17 cellular contexts compared by ENCODE assay signal in genomic region chr9:81871695-81872094, GRCh38. TPM values are rescaled to one million over a fixed set of nuclear protein-coding genes. Genes with fewer than 3 reads are reported as not detected.
DNase-seq lines count a peak whose midpoint lies in the region; ATAC-seq and TF ChIP-seq lines count a peak whose summit lies in the region.
"Had no signal": no experiment of that assay in that cellular context is flagged by ENCODE, and none has a peak within 500 bp of the region (broad histone marks: within the 10 kb centered on the region; RNA-seq: fewer than 3 reads in every experiment).

No MANE protein-coding gene starts in this region.

- no peak overlapping the region for H3K4me2 ChIP-seq in GM23338
- H3K4me2 ChIP-seq in smooth muscle cell: peak overlapping the region; percentile 45
- H3K4me2 ChIP-seq: neural progenitor cell had no signal

- H3K27ac Mint-ChIP-seq in GM23338: peak overlapping the region; percentile 53
- H3K27ac Mint-ChIP-seq in activated T-helper 2 cell treated with anti-CD3 and anti-CD28 coated beads, Interferon-gamma antibody, Interleukin-2, Interleukin-4, amounts not matched to agents 10 μg/mL and 5 μg/mL and 100 μg/mL, durations not matched to agents 14 hours and 24 hours and 36 hours: no peak overlapping the region
- H3K27ac Mint-ChIP-seq in activated T-cell treated with anti-CD3 and anti-CD28 coated beads, Interleukin-2, amount 50 U/mL, for 24 hours: no peak overlapping the region
- H3K27ac Mint-ChIP-seq: activated naive CD8-positive, alpha-beta T cell; neural progenitor cell had no signal

- H3K9me2 ChIP-seq in GM23338 (ENCODE audit: insufficient read depth): peaks cover 6% of the 10 kb centered on the region; the same call in 1 of the 2 replicates

- DNase-seq in GM23338 (ENCODE audit: low spot score) (no peak), RWPE2 (ENCODE audit: low spot score) (no peak), fibroblast of mammary gland (ENCODE audit: low read depth) (peak; percentile 78), smooth muscle cell (lab: John Stamatoyannopoulos, UW; ENCODE audit: unreplicated experiment) (no peak)
- DNase-seq in NK-92 treated with Interleukin-12 subunit alpha and Interleukin-12 subunit beta, amount 100 ng/mL, for 24 hours (lab: John Stamatoyannopoulos, UW): no peak
- DNase-seq in activated T-helper 2 cell treated with anti-CD3 and anti-CD28 coated beads, Interferon-gamma antibody, Interleukin-2, Interleukin-4, amounts not matched to agents 10 μg/mL and 5 μg/mL and 100 μg/mL, durations not matched to agents 14 hours and 24 hours and 36 hours (ENCODE audit: low spot score): no peak
- no peak for DNase-seq in activated T-cell treated with anti-CD3 and anti-CD28 coated beads, Interleukin-2, amount 50 U/mL, for 24 hours
- DNase-seq: left cardiac atrium, NCI-H1105, NCI-H524, SHP77 treated with DMSO at 0.1 percent for 48 hours, WERI-Rb-1 had no signal

- H3K9me3 ChIP-seq in RWPE2 (ENCODE audit: severe bottlenecking) (no peaks in the 10 kb centered on the region), smooth muscle cell (replicated peaks; ENCODE audit: low read depth) (no peaks in the 10 kb centered on the region)

- H3K79me2 ChIP-seq in GM23338 (replicated peaks; ENCODE audit: insufficient read depth): no peaks in the 10 kb centered on the region
- no peaks in the 10 kb centered on the region for H3K79me2 ChIP-seq in smooth muscle cell (ENCODE audit: low read depth)

- H4K20me1 ChIP-seq in GM23338 (replicated peaks; ENCODE audit: insufficient read depth) (no peaks in the 10 kb centered on the region), smooth muscle cell (ENCODE audit: low read depth) (no peaks in the 10 kb centered on the region)

- no peak overlapping the region for H3K27ac ChIP-seq in GM23338 (ENCODE audit: low read depth)
- no peak overlapping the region for H3K27ac ChIP-seq in RWPE2 (ENCODE audit: poor library complexity, severe bottlenecking)
- H3K27ac ChIP-seq in smooth muscle cell (ENCODE audit: low read depth): peak overlapping the region; percentile 49
- H3K27ac ChIP-seq: neural progenitor cell, WERI-Rb-1 had no signal

- H3K9ac ChIP-seq in smooth muscle cell (ENCODE audit: low read depth): no peak overlapping the region
- H3K9ac ChIP-seq: neural progenitor cell had no signal

- intact Hi-C loops in activated T-helper 2 cell treated with anti-CD3 and anti-CD28 coated beads, Interferon-gamma antibody, Interleukin-2, Interleukin-4, amounts not matched to agents 10 μg/mL and 5 μg/mL and 100 μg/mL, durations not matched to agents 14 hours and 24 hours and 36 hours (cut with micrococcal nuclease): no loop called here

- H2AFZ ChIP-seq in GM23338 (peak overlapping the region; percentile 90), smooth muscle cell (ENCODE audit: low read depth) (peak overlapping the region; percentile 61)
- H2AFZ ChIP-seq: neural progenitor cell had no signal

- 0% methylated on average over 1 of the region's 1 CpG for WGBS in smooth muscle cell (ENCODE audit: low lambda C conversion rate)

- no peaks in the 10 kb centered on the region for H3K27me3 Mint-ChIP-seq in GM23338 (ENCODE audit: insufficient read depth, low read depth, poor library complexity)
- H3K27me3 Mint-ChIP-seq in activated T-helper 2 cell treated with anti-CD3 and anti-CD28 coated beads, Interferon-gamma antibody, Interleukin-2, Interleukin-4, amounts not matched to agents 10 μg/mL and 5 μg/mL and 100 μg/mL, durations not matched to agents 14 hours and 24 hours and 36 hours (ENCODE audit: low read depth): no peaks in the 10 kb centered on the region
- no peaks in the 10 kb centered on the region for H3K27me3 Mint-ChIP-seq in activated T-cell treated with anti-CD3 and anti-CD28 coated beads, Interleukin-2, amount 50 U/mL, for 24 hours
- H3K27me3 Mint-ChIP-seq: activated naive CD8-positive, alpha-beta T cell had no signal

- H3F3A ChIP-seq in GM23338 (replicated peaks; ENCODE audit: low read depth) (no peaks in the 10 kb centered on the region), smooth muscle cell (ENCODE audit: low read depth) (no peaks in the 10 kb centered on the region)

- H3K4me1 ChIP-seq in GM23338 (ENCODE audit: insufficient read depth) (no peaks in the 10 kb centered on the region), RWPE2 (ENCODE audit: insufficient read depth, poor library complexity, severe bottlenecking) (peaks cover 4% of the 10 kb centered on the region), smooth muscle cell (ENCODE audit: low read depth) (no peaks in the 10 kb centered on the region)
- H3K4me1 ChIP-seq: neural progenitor cell had no signal

- TF ChIP-seq CTCF in GM23338 (conservative IDR thresholded peaks at IDR 0.05; ENCODE audit: low read depth in 2 of 2) (no peak), RWPE2 (IDR thresholded peaks at IDR 0.05; ENCODE audit: poor library complexity, severe bottlenecking) (no peak), fibroblast of mammary gland (conservative IDR thresholded peaks at IDR 0.05; ENCODE audit: control insufficient read depth, insufficient read depth, low read depth, low read length) (no peak), smooth muscle cell (IDR thresholded peaks at IDR 0.05; ENCODE audit: borderline replicate concordance, insufficient read depth, poor library complexity, severe bottlenecking) (no peak)

- no peaks in the 10 kb centered on the region; the same call in 2 of the 3 replicates for H3K9me3 Mint-ChIP-seq in GM23338
- H3K9me3 Mint-ChIP-seq in activated T-helper 2 cell treated with anti-CD3 and anti-CD28 coated beads, Interferon-gamma antibody, Interleukin-2, Interleukin-4, amounts not matched to agents 10 μg/mL and 5 μg/mL and 100 μg/mL, durations not matched to agents 14 hours and 24 hours and 36 hours: peaks cover 6% of the 10 kb centered on the region
- H3K9me3 Mint-ChIP-seq in activated T-cell treated with anti-CD3 and anti-CD28 coated beads, Interleukin-2, amount 50 U/mL, for 24 hours: peaks cover 2% of the 10 kb centered on the region

- H3K4me3 ChIP-seq in GM23338: no peak overlapping the region
- no peak overlapping the region for H3K4me3 ChIP-seq in RWPE2 (ENCODE audit: severe bottlenecking)
- H3K4me3 ChIP-seq in fibroblast of mammary gland (ENCODE audit: control insufficient read depth, low read depth, low read length): no peak overlapping the region
- no peak overlapping the region for H3K4me3 ChIP-seq in smooth muscle cell
- H3K4me3 ChIP-seq: neural progenitor cell, skin epidermis had no signal

- H3K27me3 ChIP-seq in GM23338 (ENCODE audit: insufficient read depth) (no peaks in the 10 kb centered on the region), RWPE2 (ENCODE audit: insufficient read depth, poor library complexity, severe bottlenecking) (no peaks in the 10 kb centered on the region), smooth muscle cell (ENCODE audit: low read depth) (no peaks in the 10 kb centered on the region)
- H3K27me3 ChIP-seq: neural progenitor cell had no signal

- no peak overlapping the region for H3K4me3 Mint-ChIP-seq in GM23338
- no peak overlapping the region for H3K4me3 Mint-ChIP-seq in activated T-helper 2 cell treated with anti-CD3 and anti-CD28 coated beads, Interferon-gamma antibody, Interleukin-2, Interleukin-4, amounts not matched to agents 10 μg/mL and 5 μg/mL and 100 μg/mL, durations not matched to agents 14 hours and 24 hours and 36 hours (ENCODE audit: low read depth)
- H3K4me3 Mint-ChIP-seq in activated T-cell treated with anti-CD3 and anti-CD28 coated beads, Interleukin-2, amount 50 U/mL, for 24 hours: no peak overlapping the region
- H3K4me3 Mint-ChIP-seq: activated naive CD8-positive, alpha-beta T cell; neural progenitor cell had no signal

- H3K36me3 Mint-ChIP-seq in GM23338 (ENCODE audit: low read depth): no peaks in the 10 kb centered on the region; the same call in 2 of the 3 replicates
- H3K36me3 Mint-ChIP-seq in activated T-helper 2 cell treated with anti-CD3 and anti-CD28 coated beads, Interferon-gamma antibody, Interleukin-2, Interleukin-4, amounts not matched to agents 10 μg/mL and 5 μg/mL and 100 μg/mL, durations not matched to agents 14 hours and 24 hours and 36 hours (ENCODE audit: low read depth): no peaks in the 10 kb centered on the region
- no peaks in the 10 kb centered on the region for H3K36me3 Mint-ChIP-seq in activated T-cell treated with anti-CD3 and anti-CD28 coated beads, Interleukin-2, amount 50 U/mL, for 24 hours (ENCODE audit: low read depth)
- H3K36me3 Mint-ChIP-seq: activated naive CD8-positive, alpha-beta T cell; neural progenitor cell had no signal

- ATAC-seq in GM23338: no peak
- peak; percentile 58; the same call in 2 of the 3 replicates for ATAC-seq in RWPE2 (ENCODE audit: low read depth)
- ATAC-seq: left cardiac atrium had no signal

- no peaks in the 10 kb centered on the region for H3K36me3 ChIP-seq in GM23338 (ENCODE audit: insufficient read depth)
- no peaks in the 10 kb centered on the region for H3K36me3 ChIP-seq in RWPE2 (ENCODE audit: low read depth)
- H3K36me3 ChIP-seq in smooth muscle cell (ENCODE audit: low read depth): no peaks in the 10 kb centered on the region
- H3K36me3 ChIP-seq: neural progenitor cell, WERI-Rb-1 had no signal

- H3K4me1 Mint-ChIP-seq in GM23338: peaks cover 5% of the 10 kb centered on the region
- H3K4me1 Mint-ChIP-seq in activated T-helper 2 cell treated with anti-CD3 and anti-CD28 coated beads, Interferon-gamma antibody, Interleukin-2, Interleukin-4, amounts not matched to agents 10 μg/mL and 5 μg/mL and 100 μg/mL, durations not matched to agents 14 hours and 24 hours and 36 hours (ENCODE audit: low read depth): no peaks in the 10 kb centered on the region
- no peaks in the 10 kb centered on the region for H3K4me1 Mint-ChIP-seq in activated T-cell treated with anti-CD3 and anti-CD28 coated beads, Interleukin-2, amount 50 U/mL, for 24 hours (ENCODE audit: low read depth)

TF ChIP-seq in GM23338, 12 proteins besides CTCF, POLR2A, EP300 and RAD21:
- TF ChIP-seq CREB1 (CRISPR knock-in tag; IDR thresholded peaks at IDR 0.05; ENCODE audit: low read depth) (no peak), ZNF331 (CRISPR knock-in tag; IDR thresholded peaks at IDR 0.05; ENCODE audit: low read depth) (no peak)

RNA-seq across cellular contexts. Expression of gene SPATA31D4, which starts 56.5 kb away (rescaled TPM):
- not detected in 2 replicates for total RNA-seq in GM23338 (2014; rRNA removed; shearing (Covaris generic))
- not detected in 2 replicates for polyA plus RNA-seq in GM23338 (2016; fragmentation: Nextera tagmentation; extraction: Ambion mirVana)
- total RNA-seq in smooth muscle cell: not detected in 2 replicates
- not detected in 2 replicates for polyA plus RNA-seq in smooth muscle cell
- total RNA-seq in activated T-helper 2 cell treated with anti-CD3 and anti-CD28 coated beads, Interferon-gamma antibody, Interleukin-2, Interleukin-4, amounts not matched to agents 10 μg/mL and 5 μg/mL and 100 μg/mL, durations not matched to agents 14 hours and 24 hours and 36 hours: not detected in 2 replicates
- total RNA-seq: dermis microvascular lymphatic vessel endothelial cell, left cardiac atrium, temporal lobe had no signal
